In genomic region chr17:9818760-9819159, GRCh38 we compare ENCODE assay signal across 27 cellular contexts. TPM values are rescaled to one million over a fixed set of nuclear protein-coding genes. Genes with fewer than 3 reads are reported as not detected.
A peak's percentile ranks its signal among the peaks of the same experiment; 100 is the strongest.
DNase-seq lines count a peak whose midpoint lies in the region; ATAC-seq, FAIRE-seq and TF ChIP-seq lines count a peak whose summit lies in the region.
"Had no signal": no experiment of that assay in that cellular context is flagged by ENCODE, and none has a peak within 500 bp of the region (broad histone marks: within the 10 kb centered on the region; RNA-seq: fewer than 3 reads in every experiment).

No MANE protein-coding gene starts in this region.

- CTCF ChIA-PET in A549 (lab: Yijun Ruan, JAX) (interaction anchor here (0.8 to 1.8 kb wide), 4 partner anchors 17 to 296 kb away, joined by 3 to 8 read pairs (median 3); partner anchors contain the start of gene DHRS7C), RWPE1 (lab: Yijun Ruan, JAX) (no interaction called here)

- DNase-seq in A549 (ENCODE audit: low read depth in 1 of 2, low spot score in 1 of 2): no peak
- peak; percentile 71 for DNase-seq in HT1080 (ENCODE audit: low read depth)
- peak; percentile 29 for DNase-seq in RWPE1 (ENCODE audit: low spot score)
- peak; percentile 13 for DNase-seq in glomerular visceral epithelial cell (ENCODE audit: extremely low spot score)
- DNase-seq in tibial artery: no peak
- no peak for DNase-seq in body of pancreas
- DNase-seq in activated effector memory CD4-positive, alpha-beta T cell treated with Interleukin-2 at 50 U/mL for 16 hours: no peak
- DNase-seq: CD4-positive, CD25-positive, alpha-beta regulatory T cell; GOT3; HFFc6; NCI-H1092; NCI-H1436; NCI-H187; NCI-H2081 treated with DMSO at 0.1 percent for 48 hours; NCI-H446; NCI-H69; SK-N-SH; SW 1271 had no signal

- TF ChIP-seq RAD21 in A549 (conservative IDR thresholded peaks at IDR 0.05 in 1 of 2, IDR thresholded peaks at IDR 0.05 in 1 of 2): no peak

- H3K36me3 ChIP-seq in tibial artery (no peaks in the 10 kb centered on the region), body of pancreas (replicated peaks in 1 of 2; ENCODE audit: insufficient read depth in 1 of 2, low read depth in 2 of 2) (no peaks in the 10 kb centered on the region)
- H3K36me3 ChIP-seq: BLaER1, HAP-1 had no signal

- peak overlapping the region; percentile 19 for H3K4me2 ChIP-seq in A549
- H3K4me2 ChIP-seq: BLaER1, KMS-11, SK-N-SH had no signal

- peak; percentile 57 to 69; a peak in 4 of 6 replicates for ATAC-seq in A549
- ATAC-seq in body of pancreas: no peak
- ATAC-seq: Panc1 had no signal

- H3K9me3 ChIP-seq in A549 (no peaks in the 10 kb centered on the region), tibial artery (no peaks in the 10 kb centered on the region), body of pancreas (no peaks in the 10 kb centered on the region)
- H3K9me3 ChIP-seq: BLaER1, HAP-1, SK-N-SH had no signal

- H3K27ac ChIP-seq in A549 (peak overlapping the region; percentile 57 to 84; a peak in 5 of 6 replicates), RWPE1 (no peak overlapping the region), tibial artery (no peak overlapping the region), body of pancreas (no peak overlapping the region)
- H3K27ac ChIP-seq: BLaER1, KMS-11 had no signal

- POLR2A ChIA-PET in A549 (lab: Yijun Ruan, JAX): no interaction called here
- POLR2A ChIA-PET in RWPE1 (lab: Yijun Ruan, JAX; ENCODE audit: low non-redundant PET): no interaction called here

- H3K4me1 ChIP-seq in A549 (peaks cover 28% of the 10 kb centered on the region), tibial artery (no peaks in the 10 kb centered on the region), body of pancreas (no peaks in the 10 kb centered on the region)
- H3K4me1 ChIP-seq: HAP-1 had no signal

- TF ChIP-seq EP300 in A549 (IDR thresholded peaks at IDR 0.05): peak in 1 of 2 experiments; percentile 14; a peak in 1 of 5 replicates

- peaks cover 0 to 3% of the 10 kb centered on the region in 2 donors for H3K27me3 ChIP-seq in tibial artery
- no peaks in the 10 kb centered on the region for H3K27me3 ChIP-seq in body of pancreas
- H3K27me3 ChIP-seq: BLaER1 had no signal

- 49% methylated on average over 4 of the region's 4 CpGs for WGBS in A549 (ENCODE audit: missing lambda C conversion rate)
- WGBS in body of pancreas, 2 donors: 34 to 73% methylated on average over 4 of the region's 4 CpGs

- TF ChIP-seq CTCF in A549 (IDR thresholded peaks at IDR 0.05) (no peak), RWPE1 (conservative IDR thresholded peaks at IDR 0.05; ENCODE audit: low read depth) (no peak), tibial artery (IDR thresholded peaks at IDR 0.05) (no peak), body of pancreas (IDR thresholded peaks at IDR 0.05) (no peak)

- intact Hi-C loops in tibial artery (cut with DNase I; ENCODE audit: low total_unique reads): no loop called here
- intact Hi-C loops in body of pancreas (cut with DNase I): no loop called here

- no peak overlapping the region for H3K4me3 ChIP-seq in A549
- no peak overlapping the region for H3K4me3 ChIP-seq in tibial artery
- H3K4me3 ChIP-seq in body of pancreas: no peak overlapping the region
- H3K4me3 ChIP-seq: BLaER1, HAP-1 had no signal

- peak; percentile 95 for FAIRE-seq in A549 (lab: Jason Lieb, UNC)
- FAIRE-seq: D721Med, G401.6 had no signal

- TF ChIP-seq POLR2A in A549 (IDR thresholded peaks at IDR 0.05; ENCODE audit: low read length): no peak
- TF ChIP-seq POLR2A in body of pancreas (IDR thresholded peaks at IDR 0.05): no peak

TF ChIP-seq in A549, 52 proteins besides CTCF, POLR2A, EP300 and RAD21:
- TF ChIP-seq SREBF2 (IDR thresholded peaks at IDR 0.05): no peak
- 0 out of 2 replicates have a peak, but pooled peaks have one; percentile 8 for TF ChIP-seq FOSL2 (IDR thresholded peaks at IDR 0.05)
- 0 out of 2 replicates have a peak, but pooled peaks have one; percentile 9 for TF ChIP-seq FOSL2 (CRISPR knock-in tag; IDR thresholded peaks at IDR 0.05)

RNA-seq across cellular contexts. Expression of gene GSG1L2, which starts 3.1 kb away (rescaled TPM):
- polyA plus RNA-seq in A549 (2011; rRNA removed) (not detected in 2 replicates), A549 (2017; fragmentation: RNase III; extraction: RNeasy Plus Mini Kit Qiagen cat#74134 plus additional on column Dnase treatment) (not detected in 3 replicates)
- 0.08 TPM in 1 of 2 replicates, not detected in the other for polyA plus RNA-seq in A549 (2012; cell fraction: cytosol; rRNA removed)
- 0.23 TPM in 1 of 2 replicates, not detected in the other for polyA plus RNA-seq in A549 (2012; cell fraction: nucleus; rRNA removed)
- not detected in 2 replicates for polyA minus RNA-seq in A549 (2011; rRNA and poly(A)+ RNA removed)
- not detected in 2 replicates for total RNA-seq in HT1080 (2014; rRNA removed; shearing (Covaris generic))
- not detected in 2 replicates for polyA plus RNA-seq in HT1080 (2015; cell fraction: cytosol; rRNA removed)
- polyA plus RNA-seq in HT1080 (2015; cell fraction: nucleus; rRNA removed): not detected in 2 replicates
- not detected for total RNA-seq in body of pancreas
- total RNA-seq: A172; CD4-positive, CD25-positive, alpha-beta regulatory T cell; HFFc6 had no signal
- polyA plus RNA-seq: AG04450; CD4-positive, CD25-positive, alpha-beta regulatory T cell; IgD-negative memory B cell; SK-N-SH had no signal

RNA-seq across cellular contexts. Expression of gene GLP2R, which starts 7.0 kb away (rescaled TPM):
- polyA plus RNA-seq in A549 (2011; rRNA removed) (48.7 and 76.4 TPM in 2 replicates), A549 (2017; fragmentation: RNase III; extraction: RNeasy Plus Mini Kit Qiagen cat#74134 plus additional on column Dnase treatment) (23.6 to 34.1 TPM (median 27.9 TPM) in 3 replicates)
- polyA plus RNA-seq in A549 (2012; cell fraction: cytosol; rRNA removed): 9.6 and 16.7 TPM in 2 replicates
- 7.3 and 11.0 TPM in 2 replicates for polyA plus RNA-seq in A549 (2012; cell fraction: nucleus; rRNA removed)
- polyA minus RNA-seq in A549 (2011; rRNA and poly(A)+ RNA removed): 153 and 165 TPM in 2 replicates
- total RNA-seq in HT1080 (2014; rRNA removed; shearing (Covaris generic)): 0.63 and 0.90 TPM in 2 replicates
- polyA plus RNA-seq in HT1080 (2015; cell fraction: cytosol; rRNA removed): 0.17 and 0.20 TPM in 2 replicates
- polyA plus RNA-seq in HT1080 (2015; cell fraction: nucleus; rRNA removed): 0.05 and 0.25 TPM in 2 replicates
- 1 to 10 TPM; 4.6 to 4.7 TPM for total RNA-seq in body of pancreas
- total RNA-seq: CD4-positive, CD25-positive, alpha-beta regulatory T cell; HFFc6 had no signal
- polyA plus RNA-seq: CD4-positive, CD25-positive, alpha-beta regulatory T cell; IgD-negative memory B cell; SK-N-SH had no signal

RNA-seq across cellular contexts. Expression of gene DHRS7C, which starts 27.4 kb away (rescaled TPM):
- polyA plus RNA-seq in A549 (2011; rRNA removed) (not detected in 2 replicates), A549 (2017; fragmentation: RNase III; extraction: RNeasy Plus Mini Kit Qiagen cat#74134 plus additional on column Dnase treatment) (not detected in 3 replicates)
- polyA plus RNA-seq in A549 (2012; cell fraction: cytosol; rRNA removed): not detected in 2 replicates
- not detected in 2 replicates for polyA plus RNA-seq in A549 (2012; cell fraction: nucleus; rRNA removed)
- not detected in 2 replicates for polyA minus RNA-seq in A549 (2011; rRNA and poly(A)+ RNA removed)
- total RNA-seq in HT1080 (2014; rRNA removed; shearing (Covaris generic)): not detected in 2 replicates
- polyA plus RNA-seq in HT1080 (2015; cell fraction: cytosol; rRNA removed): not detected in 2 replicates
- not detected in 2 replicates for polyA plus RNA-seq in HT1080 (2015; cell fraction: nucleus; rRNA removed)
- total RNA-seq in body of pancreas: not detected
- total RNA-seq: A172; CD4-positive, CD25-positive, alpha-beta regulatory T cell; HFFc6 had no signal
- polyA plus RNA-seq: AG04450; CD4-positive, CD25-positive, alpha-beta regulatory T cell; IgD-negative memory B cell; SK-N-SH had no signal

Comparison
In these comparisons a context has a peak if more than half of its experiments do, and no peak if none do; other contexts are left out.
1. DNase-seq: peak in HT1080 (single experiment), RWPE1 (single experiment) and glomerular visceral epithelial cell (single experiment); none in A549 (0 of 2), tibial artery (0 of 2), body of pancreas (0 of 4) and activated effector memory CD4-positive, alpha-beta T cell treated with Interleukin-2 at 50 U/mL for 16 hours (single experiment).
2. H3K27ac ChIP-seq: peak in A549 (2 of 2); none in RWPE1 (single experiment), tibial artery (0 of 2) and body of pancreas (0 of 4).